Comparison of ENCODE assay signal across 14 cellular contexts in the genomic region with DNA sequence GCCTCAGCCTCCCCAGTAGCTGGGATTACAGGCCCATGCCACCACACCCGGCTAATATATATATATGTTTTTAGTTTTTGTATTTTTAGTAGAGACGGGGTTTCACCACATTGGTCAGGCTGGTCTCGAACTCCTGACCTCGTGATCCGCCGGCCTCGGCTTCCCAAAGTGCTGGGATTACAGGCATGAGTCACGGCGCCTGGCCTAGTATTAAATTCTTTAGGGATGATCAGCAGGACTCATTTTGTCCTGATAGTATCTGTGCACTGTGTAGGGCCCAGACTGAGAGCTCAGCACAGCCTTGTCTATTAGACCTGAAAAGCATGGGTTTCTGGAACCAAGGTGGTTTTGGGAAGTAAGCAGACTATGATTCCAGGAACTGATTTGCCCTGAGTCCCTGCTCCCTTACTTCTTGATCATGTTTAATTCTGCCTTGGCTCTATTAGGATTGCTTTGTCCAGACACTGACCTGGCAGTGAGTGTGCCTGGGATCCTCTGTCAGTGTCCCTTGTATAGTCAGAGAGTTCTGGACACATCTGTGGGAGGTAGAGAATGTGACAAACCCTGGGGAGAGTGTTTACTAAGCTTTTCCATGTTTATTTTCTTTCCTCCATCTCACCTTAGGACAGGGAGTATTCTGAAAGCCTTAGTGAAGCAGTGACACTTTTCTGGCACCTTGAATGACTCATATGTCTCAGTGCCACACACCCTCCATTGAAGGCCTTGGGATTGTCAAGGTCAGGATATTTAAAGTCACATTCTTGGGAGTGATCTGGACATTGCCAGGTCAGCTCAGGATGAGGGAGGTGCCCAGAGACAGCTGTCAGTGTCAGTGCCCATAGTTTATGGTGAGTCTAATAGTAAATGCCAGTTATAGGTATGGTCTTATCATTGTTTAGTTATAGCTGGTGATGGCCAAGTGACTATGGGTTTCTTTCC. TPM values are rescaled to one million over a fixed set of nuclear protein-coding genes. Genes with fewer than 3 reads are reported as not detected.
DNase-seq lines count a peak whose midpoint lies in the region; ATAC-seq and TF ChIP-seq lines count a peak whose summit lies in the region.
"Had no signal": no experiment of that assay in that cellular context is flagged by ENCODE, and none has a peak within 500 bp of the region (broad histone marks: within the 10 kb centered on the region; RNA-seq: fewer than 3 reads in every experiment).

No MANE protein-coding gene starts in this region.

- peak overlapping the region; percentile 48 to 73 (median 55) for H3K27ac Mint-ChIP-seq in nephron
- H3K27ac Mint-ChIP-seq: activated CD8-positive, alpha-beta memory T cell treated with anti-CD3 and anti-CD28 coated beads, Interleukin-2, amount 10 ng/mL, durations not matched to agents 7 days and 5 days had no signal

- peak; percentile 19 for DNase-seq in Caki2 (ENCODE audit: low read depth)
- peak; percentile 49 for DNase-seq in RPMI7951 (ENCODE audit: low read depth)
- DNase-seq in fibroblast of mammary gland (ENCODE audit: low read depth): peak; percentile 49
- no peak for DNase-seq in superior temporal gyrus (ENCODE audit: extremely low spot score)
- no peak for DNase-seq in activated naive CD4-positive, alpha-beta T cell treated with anti-CD3 and anti-CD28 coated beads, Interleukin-2, amount 50 U/mL, for 16 hours
- DNase-seq in GM10248 (ENCODE audit: extremely low spot score): no peak
- DNase-seq: activated CD8-positive, alpha-beta memory T cell treated with anti-CD3 and anti-CD28 coated beads, Interleukin-2, amount 10 ng/mL, durations not matched to agents 7 days and 5 days; activated naive CD4-positive, alpha-beta T cell treated with Interleukin-2 at 50 U/mL for 16 hours; naive thymus-derived CD4-positive, alpha-beta T cell; NCI-H1092; retina; stimulated activated CD4-positive, alpha-beta T cell treated with anti-CD3 and anti-CD28 coated beads, Interleukin-4, amount 100 ng/mL, for 24 hours had no signal

- no peak for ATAC-seq in HG02759 (IDR thresholded peaks at IDR 0.05; ENCODE audit: unreplicated experiment)
- ATAC-seq: activated CD8-positive, alpha-beta memory T cell treated with anti-CD3 and anti-CD28 coated beads, Interleukin-2, amount 10 ng/mL, durations not matched to agents 7 days and 5 days; naive thymus-derived CD4-positive, alpha-beta T cell had no signal

- peaks cover 12% of the 10 kb centered on the region for H3K9me3 Mint-ChIP-seq in nephron

- no peaks in the 10 kb centered on the region for H3K27me3 Mint-ChIP-seq in nephron (ENCODE audit: low read depth)

- peaks cover 10% of the 10 kb centered on the region for H3K4me1 Mint-ChIP-seq in nephron

- CTCF ChIA-PET in GM10248 (lab: Yijun Ruan, JAX): interaction anchor here (1.2 to 3.7 kb wide), 4 partner anchors 9 to 15 kb away, joined by 3 to 18 read pairs (median 10); no protein-coding TSS in a partner anchor

- no peak for TF ChIP-seq CTCF in fibroblast of mammary gland (conservative IDR thresholded peaks at IDR 0.05; ENCODE audit: control insufficient read depth, insufficient read depth, low read depth, low read length)
- TF ChIP-seq CTCF in nephron (IDR thresholded peaks at IDR 0.05; ENCODE audit: unreplicated experiment in 3 of 3): no peak
- TF ChIP-seq CTCF in GM10248 (IDR thresholded peaks at IDR 0.05; ENCODE audit: control extremely low read depth, extremely low read depth, low read depth, missing control alignments): no peak

- no peak overlapping the region for H3K4me3 Mint-ChIP-seq in nephron
- H3K4me3 Mint-ChIP-seq: activated CD8-positive, alpha-beta memory T cell treated with anti-CD3 and anti-CD28 coated beads, Interleukin-2, amount 10 ng/mL, durations not matched to agents 7 days and 5 days; naive thymus-derived CD4-positive, alpha-beta T cell had no signal

- peaks cover 14% of the 10 kb centered on the region for H3K36me3 Mint-ChIP-seq in nephron (ENCODE audit: low read depth)

- POLR2A ChIA-PET in GM10248 (lab: Yijun Ruan, JAX): no interaction called here

- no peak overlapping the region for H3K4me3 ChIP-seq in fibroblast of mammary gland (ENCODE audit: control insufficient read depth, low read depth, low read length)

- in situ Hi-C loops in Caki2 (cut with HindIII; ENCODE audit: low pct_unique_long_range_greater_than_20kb, low sequenced_read_pairs): no loop called here

RNA-seq across cellular contexts. Expression of gene CTDSP2, which starts 34.8 kb away (rescaled TPM):
- 47.5 and 73.7 TPM in 2 replicates for total RNA-seq in Caki2 (2014; rRNA removed; shearing (Covaris generic); ENCODE audit: low replicate concordance)
- total RNA-seq in RPMI7951 (2014; rRNA removed; shearing (Covaris generic)): 27.8 and 44.0 TPM in 2 replicates

Comparison
In these comparisons a context has a peak if more than half of its experiments do, and no peak if none do; other contexts are left out.
1. DNase-seq: peak in Caki2 (single experiment), RPMI7951 (single experiment) and fibroblast of mammary gland (single experiment); none in superior temporal gyrus (single experiment), activated naive CD4-positive, alpha-beta T cell treated with anti-CD3 and anti-CD28 coated beads, Interleukin-2, amount 50 U/mL, for 16 hours (single experiment) and GM10248 (single experiment).